ENCODE assay signal across 21 cellular contexts in the genomic region with DNA sequence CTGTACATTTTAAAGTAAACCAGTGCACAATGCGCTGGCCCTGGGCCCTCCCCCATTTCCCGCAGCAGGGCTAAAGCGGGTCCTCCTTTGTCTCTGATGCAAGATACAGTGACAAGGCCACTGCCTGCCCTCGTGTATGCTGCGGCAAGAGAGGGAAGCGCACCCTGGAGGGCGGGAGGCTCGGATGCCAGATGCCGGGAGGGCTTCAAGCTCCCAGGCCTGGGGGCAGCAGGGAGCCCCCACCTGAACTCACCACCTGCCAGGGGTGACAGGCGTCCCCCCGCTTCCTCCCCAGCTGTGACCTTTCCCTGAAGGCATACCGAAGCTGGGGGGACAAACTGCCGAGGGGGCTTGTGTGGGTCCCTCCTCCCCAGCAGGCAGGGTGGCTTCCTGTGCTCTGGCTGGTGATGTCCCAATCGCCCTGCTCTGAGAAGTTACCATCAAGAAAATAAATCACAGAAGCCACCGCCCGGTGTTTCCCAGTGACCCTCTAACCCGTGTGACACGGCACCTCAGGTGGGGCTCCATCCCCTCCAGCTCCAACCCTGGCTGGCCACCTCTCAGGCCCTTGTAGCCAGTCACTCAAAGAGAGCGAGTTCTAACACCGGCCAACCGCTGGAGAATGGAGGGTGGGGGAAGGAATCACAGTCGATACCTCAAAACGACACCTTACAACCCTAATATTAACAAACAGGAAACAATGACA.
A peak's percentile ranks its signal among the peaks of the same experiment; 100 is the strongest.
DNase-seq lines count a peak whose midpoint lies in the region; ATAC-seq, FAIRE-seq and TF ChIP-seq lines count a peak whose summit lies in the region.
"Had no signal": no experiment of that assay in that cellular context is flagged by ENCODE, and none has a peak within 500 bp of the region (broad histone marks: within the 10 kb centered on the region; RNA-seq: fewer than 3 reads in every experiment).

No MANE protein-coding gene starts in this region.

- no peaks in the 10 kb centered on the region for H3K9me3 ChIP-seq in IMR-90 (ENCODE audit: control insufficient read depth, insufficient read depth, low read length)
- no peaks in the 10 kb centered on the region for H3K9me3 ChIP-seq in T-helper 17 cell (ENCODE audit: control insufficient read depth, low read length, poor library complexity, severe bottlenecking)
- no peaks in the 10 kb centered on the region for H3K9me3 ChIP-seq in kidney (ENCODE audit: control insufficient read depth in 1 of 2, low read length in 2 of 2)
- H3K9me3 ChIP-seq in aorta (ENCODE audit: control insufficient read depth, low read length) = no peaks in the 10 kb centered on the region

- no peak overlapping the region for H4K91ac ChIP-seq in IMR-90 (ENCODE audit: insufficient read depth, low read depth, low read length)

- no peak overlapping the region for H3K27ac ChIP-seq in IMR-90 (ENCODE audit: insufficient read depth, low read length)
- no peak overlapping the region for H3K27ac ChIP-seq in kidney (ENCODE audit: low read depth in 2 of 2, low read length in 2 of 2)
- no peak overlapping the region for H3K27ac ChIP-seq in aorta (ENCODE audit: low read depth in 1 of 2, low read length in 2 of 2)
- H3K27ac ChIP-seq: C4-2B had no signal

- H3K4me1 ChIP-seq in IMR-90 (ENCODE audit: control insufficient read depth, insufficient read depth, low read length) = no peaks in the 10 kb centered on the region
- H3K4me1 ChIP-seq in kidney (ENCODE audit: control insufficient read depth in 1 of 2, insufficient read depth in 1 of 2, low read depth in 1 of 2, low read length in 2 of 2) = peaks cover 4 to 9% of the 10 kb centered on the region in 2 donors
- no peaks in the 10 kb centered on the region for H3K4me1 ChIP-seq in aorta (ENCODE audit: control insufficient read depth in 1 of 2, insufficient read depth in 2 of 2, low read length in 2 of 2)

- no peak for TF ChIP-seq RAD21 in IMR-90 (IDR thresholded peaks at IDR 0.05; ENCODE audit: low read length)

- H3K14ac ChIP-seq in IMR-90 (replicated peaks; ENCODE audit: low read depth, low read length) = no peak overlapping the region

- no peak overlapping the region for H4K8ac ChIP-seq in IMR-90 (ENCODE audit: low read depth in 2 of 2, low read length in 2 of 2)

- peak overlapping the region; percentile 55 for H2AK9ac ChIP-seq in IMR-90 (replicated peaks; ENCODE audit: low read depth, low read length, poor library complexity)

- H2BK15ac ChIP-seq in IMR-90 (ENCODE audit: low read depth, low read length) = no peak overlapping the region

- no peak for TF ChIP-seq POLR2A in IMR-90 (IDR thresholded peaks at IDR 0.05; ENCODE audit: low read depth, low read length)

- H3K18ac ChIP-seq in IMR-90 (ENCODE audit: low read depth, low read length) = no peak overlapping the region

- no peaks in the 10 kb centered on the region for H3K9me1 ChIP-seq in IMR-90 (ENCODE audit: insufficient read depth, low read length)

- H2AFZ ChIP-seq in IMR-90 (replicated peaks; ENCODE audit: low read length, poor library complexity) = no peak overlapping the region

- no peak overlapping the region for H3K56ac ChIP-seq in IMR-90 (ENCODE audit: extremely low read depth, insufficient read depth, low read length)

- no peak for FAIRE-seq in kidney (lab: Jason Lieb, UNC)
- FAIRE-seq: GM18507, GM19239, HTR-8/SVneo had no signal

- dilution Hi-C loops in IMR-90 (cut with HindIII; ENCODE audit: low sequenced_read_pairs, unreplicated experiment) = no loop called here

- in situ Hi-C loops in IMR-90 (cut with MboI; ENCODE audit: low sequenced_read_pairs) = loop anchor here (5.0 kb wide), 1 partner anchor 842 kb away; no protein-coding TSS in a partner anchor

- H3K4me3 Mint-ChIP-seq in T-helper 17 cell (no peak overlapping the region), HFFc6 (no peak overlapping the region)
- H3K4me3 Mint-ChIP-seq in activated T-cell treated with anti-CD3 and anti-CD28 coated beads, Interleukin-2, amount 50 U/mL, for 72 hours = no peak overlapping the region

- POLR2A ChIA-PET in IMR-90 (lab: Charles Lee; ENCODE audit: unreplicated experiment) = no interaction called here

- ATAC-seq in IMR-90 (ENCODE audit: low read depth) = no peak
- ATAC-seq in T-helper 17 cell = no peak
- no peak for ATAC-seq in aorta (ENCODE audit: low FRiP score)
- ATAC-seq in GM18873 (IDR thresholded peaks at IDR 0.05; ENCODE audit: low FRiP score, unreplicated experiment) = no peak
- no peak for ATAC-seq in activated T-cell treated with anti-CD3 and anti-CD28 coated beads, Interleukin-2, amount 50 U/mL, for 72 hours (replicated peaks in 1 of 2)

- H2BK20ac ChIP-seq in IMR-90 (ENCODE audit: low read depth, low read length) = no peak overlapping the region

- CTCF ChIA-PET in IMR-90 (lab: Yijun Ruan, JAX) = no interaction called here

- no TSS peak for BruUV-seq in IMR-90 (replicated peaks; lab: Mats Ljungman, UMichigan)

- H3K4ac ChIP-seq in IMR-90 (ENCODE audit: low read depth, low read length) = no peak overlapping the region

- no peak overlapping the region for H3K23ac ChIP-seq in IMR-90 (ENCODE audit: low read depth, low read length)

- no peaks in the 10 kb centered on the region for H4K20me1 ChIP-seq in IMR-90 (ENCODE audit: insufficient read depth, low read length)

- peaks cover 2% of the 10 kb centered on the region; the same call in 1 of the 2 replicates for H3K27me3 ChIP-seq in IMR-90 (ENCODE audit: control insufficient read depth, insufficient read depth, low read length)
- no peaks in the 10 kb centered on the region for H3K27me3 ChIP-seq in aorta (ENCODE audit: control insufficient read depth in 1 of 2, insufficient read depth in 2 of 2, low read length in 1 of 2)

- H4K5ac ChIP-seq in IMR-90 (ENCODE audit: low read depth, low read length) = no peak overlapping the region

- intact Hi-C loops in IMR-90 (cut with micrococcal nuclease) = loop anchor here (5.0 kb wide), 1 partner anchor 327 kb away; no protein-coding TSS in a partner anchor
- intact Hi-C loops in kidney (cut with DNase I) = loop anchor here (5.0 kb wide), 1 partner anchor 957 kb away; no protein-coding TSS in a partner anchor
- intact Hi-C loops in aorta (cut with DNase I) = loop anchor here (5.0 to 10.0 kb wide), 3 partner anchors 837 to 1420 kb away; a partner anchor contains a TSS

- no peak overlapping the region for H3K9ac ChIP-seq in IMR-90 (ENCODE audit: low read depth, low read length)
- no peak overlapping the region for H3K9ac ChIP-seq in kidney (ENCODE audit: low read length in 2 of 2)

- no peak for DNase-seq in IMR-90
- no peak for DNase-seq in T-helper 17 cell
- DNase-seq in kidney = peak; percentile 62
- peak; percentile 33 to 63 for DNase-seq in aorta
- DNase-seq in HFFc6 = no peak
- no peak for DNase-seq in activated T-cell treated with anti-CD3 and anti-CD28 coated beads, Interleukin-2, amount 50 U/mL, for 72 hours
- DNase-seq: COR-L47; DMS153; KBM-7; NCI-H1092; NCI-H1694; NCI-H2107; NCI-H226; NCI-H69; NK-92 treated with Interleukin-12 subunit alpha and Interleukin-12 subunit beta, amount 100 ng/mL, for 24 hours; Right ventricle myocardium superior had no signal

- 75% methylated on average over 9 of the region's 23 CpGs; no CpG with 5 or more reads in 1 of the 2 experiments for WGBS in IMR-90 (ENCODE audit: extremely low coverage in 2 of 2, insufficient read length in 1 of 2), 2 experiments
- WGBS in aorta, 2 donors = 86 to 90% methylated on average over 23 of the region's 23 CpGs

- H2BK120ac ChIP-seq in IMR-90 (ENCODE audit: low read depth, low read length) = no peak overlapping the region

- H3K79me1 ChIP-seq in IMR-90 (ENCODE audit: low read depth in 1 of 2, low read length in 2 of 2) = no peaks in the 10 kb centered on the region

- H3K27ac Mint-ChIP-seq in T-helper 17 cell = peak overlapping the region; percentile 61
- H3K27ac Mint-ChIP-seq in HFFc6 = no peak overlapping the region
- no peak overlapping the region for H3K27ac Mint-ChIP-seq in activated T-cell treated with anti-CD3 and anti-CD28 coated beads, Interleukin-2, amount 50 U/mL, for 72 hours

- peaks cover 2% of the 10 kb centered on the region for H3K36me3 Mint-ChIP-seq in T-helper 17 cell (ENCODE audit: low read depth)
- no peaks in the 10 kb centered on the region for H3K36me3 Mint-ChIP-seq in HFFc6 (ENCODE audit: low read depth)
- H3K36me3 Mint-ChIP-seq in activated T-cell treated with anti-CD3 and anti-CD28 coated beads, Interleukin-2, amount 50 U/mL, for 72 hours (ENCODE audit: insufficient read depth in 2 of 2) = peaks cover 3 to 8% of the 10 kb centered on the region in 2 donors

- no peak overlapping the region for H3K4me2 ChIP-seq in IMR-90 (ENCODE audit: low read depth, low read length)

- no peak overlapping the region for H2AK5ac ChIP-seq in IMR-90 (ENCODE audit: low read depth, low read length)

- no peaks in the 10 kb centered on the region for H3K9me3 Mint-ChIP-seq in HFFc6
- H3K9me3 Mint-ChIP-seq in activated T-cell treated with anti-CD3 and anti-CD28 coated beads, Interleukin-2, amount 50 U/mL, for 72 hours = no peaks in the 10 kb centered on the region

- H3K4me1 Mint-ChIP-seq in T-helper 17 cell (peaks cover 27% of the 10 kb centered on the region), HFFc6 (ENCODE audit: low read depth) (peaks cover 20% of the 10 kb centered on the region)
- peaks cover 22% of the 10 kb centered on the region for H3K4me1 Mint-ChIP-seq in activated T-cell treated with anti-CD3 and anti-CD28 coated beads, Interleukin-2, amount 50 U/mL, for 72 hours (ENCODE audit: low read depth)

- H2BK5ac ChIP-seq in IMR-90 (ENCODE audit: low read depth, low read length, poor library complexity, severe bottlenecking) = no peak overlapping the region

- H3K36me3 ChIP-seq in IMR-90 (ENCODE audit: control insufficient read depth, insufficient read depth, low read length) (no peaks in the 10 kb centered on the region), kidney (ENCODE audit: control insufficient read depth in 1 of 2, insufficient read depth in 2 of 2, low read length in 2 of 2) (no peaks in the 10 kb centered on the region), aorta (ENCODE audit: control insufficient read depth in 1 of 2, insufficient read depth in 2 of 2, low read length in 1 of 2) (peaks cover 0 to 3% of the 10 kb centered on the region in 2 donors)

- H3K27me3 Mint-ChIP-seq in T-helper 17 cell = no peaks in the 10 kb centered on the region
- H3K27me3 Mint-ChIP-seq in HFFc6 (ENCODE audit: insufficient read depth) = peaks cover 9% of the 10 kb centered on the region
- H3K27me3 Mint-ChIP-seq in activated T-cell treated with anti-CD3 and anti-CD28 coated beads, Interleukin-2, amount 50 U/mL, for 72 hours (ENCODE audit: low read depth) = no peaks in the 10 kb centered on the region

- TF ChIP-seq CTCF in IMR-90 (conservative IDR thresholded peaks at IDR 0.05; ENCODE audit: low read depth, low read length) (no peak), kidney (IDR thresholded peaks at IDR 0.05; ENCODE audit: borderline replicate concordance, extremely low read depth, insufficient read depth) (no peak), HFFc6 (IDR thresholded peaks at IDR 0.05) (no peak)

- H3K4me3 ChIP-seq in IMR-90 (ENCODE audit: insufficient read depth, low read depth, low read length) (no peak overlapping the region), kidney (ENCODE audit: low read length in 2 of 2) (no peak overlapping the region), aorta (ENCODE audit: low read length in 2 of 2) (no peak overlapping the region)

TF ChIP-seq in IMR-90, 13 proteins besides CTCF, POLR2A, EP300 and RAD21 (continues in another document):
- no peak for TF ChIP-seq RCOR1 (IDR thresholded peaks at IDR 0.05; ENCODE audit: insufficient replicate concordance, low read length)
- no peak for TF ChIP-seq NFE2L2 (IDR thresholded peaks at IDR 0.05; ENCODE audit: low read depth, low read length)

Comparison
In these comparisons a context has a peak if more than half of its experiments do, and no peak if none do; other contexts are left out.
1. DNase-seq: peak in kidney (single experiment) and aorta (2 of 2); none in IMR-90 (single experiment), T-helper 17 cell (0 of 3), HFFc6 (single experiment) and activated T-cell treated with anti-CD3 and anti-CD28 coated beads, Interleukin-2, amount 50 U/mL, for 72 hours (0 of 2).